ENCODE assay signal across 2 cellular contexts in the genomic region with DNA sequence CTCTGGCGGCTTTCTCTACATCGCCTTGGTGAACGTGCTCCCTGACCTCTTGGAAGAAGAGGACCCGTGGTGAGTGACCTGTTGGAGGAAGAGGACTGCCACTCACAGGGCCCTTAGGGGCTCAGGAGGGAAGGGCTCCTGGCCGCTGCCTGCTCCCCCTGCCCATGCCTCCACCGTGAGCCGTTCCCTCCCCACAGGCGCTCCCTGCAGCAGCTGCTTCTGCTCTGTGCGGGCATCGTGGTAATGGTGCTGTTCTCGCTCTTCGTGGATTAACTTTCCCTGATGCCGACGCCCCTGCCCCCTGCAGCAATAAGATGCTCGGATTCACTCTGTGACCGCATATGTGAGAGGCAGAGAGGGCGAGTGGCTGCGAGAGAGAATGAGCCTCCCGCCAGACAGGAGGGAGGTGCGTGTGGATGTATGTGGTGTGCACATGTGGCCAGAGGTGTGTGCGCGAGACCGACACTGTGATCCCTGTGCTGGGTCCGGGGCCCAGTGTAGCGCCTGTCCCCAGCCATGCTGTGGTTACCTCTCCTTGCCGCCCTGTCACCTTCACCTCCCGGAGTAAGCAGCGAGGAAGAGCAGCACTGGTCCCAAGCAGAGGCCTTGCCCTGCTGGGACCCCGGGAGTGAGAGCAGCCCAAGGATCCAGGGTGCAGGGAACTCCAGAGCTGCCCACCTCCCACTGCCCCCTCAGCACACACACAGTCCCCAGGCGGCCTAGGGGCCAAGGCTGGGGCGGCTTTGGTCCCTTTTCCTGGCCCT.
TF ChIP-seq lines count a peak whose summit lies in the region.

No MANE protein-coding gene starts in this region.

TF ChIP-seq in SK-N-SH, 30 proteins besides CTCF, POLR2A, EP300 and RAD21:
- TF ChIP-seq YY1 (IDR thresholded peaks at IDR 0.05; ENCODE audit: low read depth) = no peak
- no peak for TF ChIP-seq FOSL2 (IDR thresholded peaks at IDR 0.05; ENCODE audit: borderline replicate concordance, low read depth)
- TF ChIP-seq TCF12 (IDR thresholded peaks at IDR 0.05) = no peak
- TF ChIP-seq, protein P1, sequence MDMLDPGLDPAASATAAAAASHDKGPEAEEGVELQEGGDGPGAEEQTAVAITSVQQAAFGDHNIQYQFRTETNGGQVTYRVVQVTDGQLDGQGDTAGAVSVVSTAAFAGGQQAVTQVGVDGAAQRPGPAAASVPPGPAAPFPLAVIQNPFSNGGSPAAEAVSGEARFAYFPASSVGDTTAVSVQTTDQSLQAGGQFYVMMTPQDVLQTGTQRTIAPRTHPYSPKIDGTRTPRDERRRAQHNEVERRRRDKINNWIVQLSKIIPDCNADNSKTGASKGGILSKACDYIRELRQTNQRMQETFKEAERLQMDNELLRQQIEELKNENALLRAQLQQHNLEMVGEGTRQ (IDR thresholded peaks at IDR 0.05; ENCODE audit: borderline replicate concordance, low read depth, low read length) = no peak
- no peak for TF ChIP-seq RFX5 (IDR thresholded peaks at IDR 0.05; ENCODE audit: low read length)
- TF ChIP-seq, protein P2, sequence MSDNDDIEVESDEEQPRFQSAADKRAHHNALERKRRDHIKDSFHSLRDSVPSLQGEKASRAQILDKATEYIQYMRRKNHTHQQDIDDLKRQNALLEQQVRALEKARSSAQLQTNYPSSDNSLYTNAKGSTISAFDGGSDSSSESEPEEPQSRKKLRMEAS (IDR thresholded peaks at IDR 0.05; ENCODE audit: low read depth) = no peak
- TF ChIP-seq FOXM1 (IDR thresholded peaks at IDR 0.05; ENCODE audit: low read depth) = no peak
- no peak for TF ChIP-seq ELF1 (IDR thresholded peaks at IDR 0.05)
- TF ChIP-seq, protein P3, sequence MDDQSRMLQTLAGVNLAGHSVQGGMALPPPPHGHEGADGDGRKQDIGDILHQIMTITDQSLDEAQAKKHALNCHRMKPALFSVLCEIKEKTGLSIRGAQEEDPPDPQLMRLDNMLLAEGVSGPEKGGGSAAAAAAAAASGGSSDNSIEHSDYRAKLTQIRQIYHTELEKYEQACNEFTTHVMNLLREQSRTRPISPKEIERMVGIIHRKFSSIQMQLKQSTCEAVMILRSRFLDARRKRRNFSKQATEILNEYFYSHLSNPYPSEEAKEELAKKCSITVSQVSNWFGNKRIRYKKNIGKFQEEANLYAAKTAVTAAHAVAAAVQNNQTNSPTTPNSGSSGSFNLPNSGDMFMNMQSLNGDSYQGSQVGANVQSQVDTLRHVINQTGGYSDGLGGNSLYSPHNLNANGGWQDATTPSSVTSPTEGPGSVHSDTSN (IDR thresholded peaks at IDR 0.05) = no peak
- TF ChIP-seq TEAD4 (IDR thresholded peaks at IDR 0.05; ENCODE audit: borderline replicate concordance, insufficient read depth) = no peak
TF ChIP-seq in SK-N-SH: peak in this region for 0.

TF ChIP-seq in SK-N-SH treated with all-trans-retinoic acid at 6 μM for 48 hours, 23 proteins besides CTCF, POLR2A, EP300 and RAD21:
- TF ChIP-seq, protein P4, sequence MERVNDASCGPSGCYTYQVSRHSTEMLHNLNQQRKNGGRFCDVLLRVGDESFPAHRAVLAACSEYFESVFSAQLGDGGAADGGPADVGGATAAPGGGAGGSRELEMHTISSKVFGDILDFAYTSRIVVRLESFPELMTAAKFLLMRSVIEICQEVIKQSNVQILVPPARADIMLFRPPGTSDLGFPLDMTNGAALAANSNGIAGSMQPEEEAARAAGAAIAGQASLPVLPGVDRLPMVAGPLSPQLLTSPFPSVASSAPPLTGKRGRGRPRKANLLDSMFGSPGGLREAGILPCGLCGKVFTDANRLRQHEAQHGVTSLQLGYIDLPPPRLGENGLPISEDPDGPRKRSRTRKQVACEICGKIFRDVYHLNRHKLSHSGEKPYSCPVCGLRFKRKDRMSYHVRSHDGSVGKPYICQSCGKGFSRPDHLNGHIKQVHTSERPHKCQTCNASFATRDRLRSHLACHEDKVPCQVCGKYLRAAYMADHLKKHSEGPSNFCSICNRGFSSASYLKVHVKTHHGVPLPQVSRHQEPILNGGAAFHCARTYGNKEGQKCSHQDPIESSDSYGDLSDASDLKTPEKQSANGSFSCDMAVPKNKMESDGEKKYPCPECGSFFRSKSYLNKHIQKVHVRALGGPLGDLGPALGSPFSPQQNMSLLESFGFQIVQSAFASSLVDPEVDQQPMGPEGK (CRISPR knock-in tag; IDR thresholded peaks at IDR 0.05; ENCODE audit: borderline replicate concordance) = no peak
- no peak for TF ChIP-seq ZFP3 (CRISPR knock-in tag; IDR thresholded peaks at IDR 0.05)
- no peak for TF ChIP-seq SNAI2 (CRISPR knock-in tag; IDR thresholded peaks at IDR 0.05)
- TF ChIP-seq, protein P5, sequence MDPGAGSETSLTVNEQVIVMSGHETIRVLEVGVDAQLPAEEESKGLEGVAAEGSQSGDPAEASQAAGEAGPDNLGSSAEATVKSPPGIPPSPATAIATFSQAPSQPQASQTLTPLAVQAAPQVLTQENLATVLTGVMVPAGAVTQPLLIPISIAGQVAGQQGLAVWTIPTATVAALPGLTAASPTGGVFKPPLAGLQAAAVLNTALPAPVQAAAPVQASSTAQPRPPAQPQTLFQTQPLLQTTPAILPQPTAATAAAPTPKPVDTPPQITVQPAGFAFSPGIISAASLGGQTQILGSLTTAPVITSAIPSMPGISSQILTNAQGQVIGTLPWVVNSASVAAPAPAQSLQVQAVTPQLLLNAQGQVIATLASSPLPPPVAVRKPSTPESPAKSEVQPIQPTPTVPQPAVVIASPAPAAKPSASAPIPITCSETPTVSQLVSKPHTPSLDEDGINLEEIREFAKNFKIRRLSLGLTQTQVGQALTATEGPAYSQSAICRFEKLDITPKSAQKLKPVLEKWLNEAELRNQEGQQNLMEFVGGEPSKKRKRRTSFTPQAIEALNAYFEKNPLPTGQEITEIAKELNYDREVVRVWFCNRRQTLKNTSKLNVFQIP (CRISPR knock-in tag; IDR thresholded peaks at IDR 0.05; ENCODE audit: borderline replicate concordance, low read depth) = no peak
